18 cellular contexts compared by ENCODE assay signal in the genomic region with DNA sequence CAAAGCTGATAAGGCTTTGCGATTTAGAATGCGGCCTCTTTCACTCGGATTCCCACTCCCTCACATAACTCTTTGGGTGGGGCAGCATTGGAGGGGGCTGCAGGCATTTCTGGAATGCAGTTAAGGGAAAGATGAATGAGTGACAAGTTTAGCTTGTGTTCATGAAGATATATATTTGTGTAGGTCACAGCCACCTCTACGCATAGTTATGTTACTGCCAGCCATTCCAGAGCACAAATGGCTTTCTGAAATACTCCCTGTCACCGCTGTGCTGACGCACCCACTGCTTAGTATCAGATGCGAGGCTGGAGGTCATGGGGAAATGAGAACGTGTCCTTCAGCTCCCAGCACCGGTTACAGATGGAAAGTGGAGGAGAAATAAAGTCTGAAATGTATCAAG. TPM values are rescaled to one million over a fixed set of nuclear protein-coding genes. Genes with fewer than 3 reads are reported as not detected.
DNase-seq lines count a peak whose midpoint lies in the region; ATAC-seq, FAIRE-seq and TF ChIP-seq lines count a peak whose summit lies in the region.
"Had no signal": no experiment of that assay in that cellular context is flagged by ENCODE, and none has a peak within 500 bp of the region (broad histone marks: within the 10 kb centered on the region; RNA-seq: fewer than 3 reads in every experiment).

No MANE protein-coding gene starts in this region.

- DNase-seq in HepG2 (ENCODE audit: low spot score) (peak; percentile 50), right lobe of liver (no peak), left ventricle myocardium superior (no peak), neural crest cell (ENCODE audit: low read depth, low spot score) (no peak), type B pancreatic cell (ENCODE audit: extremely low spot score, unreplicated experiment) (no peak), endothelial cell (ENCODE audit: low spot score) (no peak), NCI-H69 (lab: John Stamatoyannopoulos, UW) (no peak)
- DNase-seq: Calu3; GM23248; NCI-H146; NCI-H2227 treated with DMSO at 0.1 percent for 48 hours; NCI-H524 treated with DMSO at 0.1 percent for 48 hours; NK-92 treated with Interleukin-12 subunit alpha and Interleukin-12 subunit beta, amount 100 ng/mL, for 24 hours; OCI-M1; RPMI8226 had no signal

- H3K4me1 ChIP-seq in HepG2 (ENCODE audit: insufficient read depth, low read length) (peaks cover 82% of the 10 kb centered on the region), right lobe of liver (peaks cover 0 to 22% (median 0%) of the 10 kb centered on the region in 4 donors)
- H3K4me1 ChIP-seq: A549 had no signal

- H3K4me3 ChIP-seq in HepG2 (replicated peaks in 1 of 3; ENCODE audit: insufficient read depth in 1 of 3, low read depth in 2 of 3, low read length in 3 of 3), result no peak overlapping the region
- H3K4me3 ChIP-seq in right lobe of liver, result no peak overlapping the region
- H3K4me3 ChIP-seq: A549, GM12878, GM23248 had no signal

- in situ Hi-C loops in HepG2 (cut with HindIII; ENCODE audit: extremely low pct_ligation_motif_present, low pct_unique_long_range_greater_than_20kb), result no loop called here

- H3K9me3 Mint-ChIP-seq in neural crest cell, result no peaks in the 10 kb centered on the region
- peaks cover 6% of the 10 kb centered on the region for H3K9me3 Mint-ChIP-seq in type B pancreatic cell
- no peaks in the 10 kb centered on the region for H3K9me3 Mint-ChIP-seq in endothelial cell (ENCODE audit: unreplicated experiment)

- H3K27ac ChIP-seq in HepG2 (ENCODE audit: extremely low read length, insufficient read depth, low read length) (no peak overlapping the region), right lobe of liver (no peak overlapping the region)
- H3K27ac ChIP-seq: A549, GM23248 had no signal

- H3K4me3 Mint-ChIP-seq in neural crest cell (no peak overlapping the region), type B pancreatic cell (peak overlapping the region; percentile 79), endothelial cell (ENCODE audit: unreplicated experiment) (no peak overlapping the region)

- TF ChIP-seq POLR2A in HepG2 (IDR thresholded peaks at IDR 0.05; ENCODE audit: insufficient read depth in 1 of 2, low read depth in 2 of 2, low read length in 2 of 2) (no peak), right lobe of liver (IDR thresholded peaks at IDR 0.05) (no peak)

- intact Hi-C loops in HepG2 (cut with micrococcal nuclease; ENCODE audit: unreplicated experiment), result no loop called here
- intact Hi-C loops in right lobe of liver (cut with DNase I), result no loop called here
- intact Hi-C loops in left ventricle myocardium superior (cut with micrococcal nuclease), result no loop called here

- TF ChIP-seq RAD21 in HepG2 (CRISPR knock-in tag; IDR thresholded peaks at IDR 0.05), result no peak

- H3K27ac Mint-ChIP-seq in neural crest cell (ENCODE audit: unreplicated experiment) (peak overlapping the region; percentile 76), type B pancreatic cell (peak overlapping the region; percentile 94), endothelial cell (ENCODE audit: unreplicated experiment) (no peak overlapping the region)

- ATAC-seq in HepG2 (peak; percentile 68), right lobe of liver (no peak), left ventricle myocardium superior (peak; percentile 75), GM21717 (IDR thresholded peaks at IDR 0.05; ENCODE audit: unreplicated experiment) (no peak)
- ATAC-seq: A549, GM12878 had no signal

- CTCF ChIA-PET in HepG2 (lab: Yijun Ruan, JAX; ENCODE audit: low intra/inter-chr PET ratio, low total read pairs), result no interaction called here

- BruUV-seq in HepG2 (replicated peaks; lab: Mats Ljungman, UMichigan), result no TSS peak

- POLR2A ChIA-PET in HepG2 (lab: Yijun Ruan, JAX), result interaction anchor here (1.6 kb wide), 1 partner anchor 54 kb away, joined by 3 read pairs; a partner anchor contains a TSS

- FAIRE-seq in HepG2 (lab: Jason Lieb, UNC), result no peak
- FAIRE-seq: A549, GM12878 had no signal

- peak overlapping the region; percentile 39 for H3K4me2 ChIP-seq in HepG2 (ENCODE audit: low read depth, low read length)
- H3K4me2 ChIP-seq: A549 had no signal

- no peak for TF ChIP-seq CTCF in HepG2 (CRISPR knock-in tag; IDR thresholded peaks at IDR 0.05)
- no peak for TF ChIP-seq CTCF in right lobe of liver (IDR thresholded peaks at IDR 0.05)
- no peak for TF ChIP-seq CTCF in neural crest cell (conservative IDR thresholded peaks at IDR 0.05)
- TF ChIP-seq CTCF in type B pancreatic cell (conservative IDR thresholded peaks at IDR 0.05), result no peak
- no peak for TF ChIP-seq CTCF in endothelial cell (IDR thresholded peaks at IDR 0.05; ENCODE audit: unreplicated experiment)

- H3K9me3 ChIP-seq in HepG2 (ENCODE audit: low read length), result no peaks in the 10 kb centered on the region
- H3K9me3 ChIP-seq in right lobe of liver, result no peaks in the 10 kb centered on the region
- H3K9me3 ChIP-seq: A549 had no signal

- no peaks in the 10 kb centered on the region for H4K20me1 ChIP-seq in HepG2 (ENCODE audit: insufficient read depth, low read length)

- 9% methylated on average over 9 of the region's 9 CpGs for WGBS in HepG2 (ENCODE audit: low lambda C conversion rate)
- 63% methylated on average over 9 of the region's 9 CpGs for WGBS in right lobe of liver (ENCODE audit: insufficient coverage, low coverage, low lambda C conversion rate, missing lambda C conversion rate)

- H3K36me3 ChIP-seq in HepG2 (replicated peaks in 1 of 2; ENCODE audit: control insufficient read depth in 1 of 2, insufficient read depth in 2 of 2, low read length in 2 of 2) (no peaks in the 10 kb centered on the region), right lobe of liver (no peaks in the 10 kb centered on the region)

- H3K4me1 Mint-ChIP-seq in neural crest cell, result no peaks in the 10 kb centered on the region
- peaks cover 17% of the 10 kb centered on the region for H3K4me1 Mint-ChIP-seq in type B pancreatic cell (ENCODE audit: unreplicated experiment)
- H3K4me1 Mint-ChIP-seq in endothelial cell (ENCODE audit: unreplicated experiment), result no peaks in the 10 kb centered on the region

- H3K9ac ChIP-seq in HepG2 (ENCODE audit: insufficient read depth, low read depth, low read length), result no peak overlapping the region
- H3K9ac ChIP-seq: GM23248 had no signal

- H3K79me2 ChIP-seq in HepG2 (ENCODE audit: insufficient read depth, low read length), result no peaks in the 10 kb centered on the region

- no peak overlapping the region for H2AFZ ChIP-seq in HepG2 (ENCODE audit: low read length)
- H2AFZ ChIP-seq: GM23248 had no signal

- H3K36me3 Mint-ChIP-seq in neural crest cell (ENCODE audit: low read depth) (no peaks in the 10 kb centered on the region), type B pancreatic cell (no peaks in the 10 kb centered on the region), endothelial cell (ENCODE audit: low read depth, unreplicated experiment) (no peaks in the 10 kb centered on the region)

- H3K27me3 Mint-ChIP-seq in neural crest cell (ENCODE audit: low read depth), result no peaks in the 10 kb centered on the region
- no peaks in the 10 kb centered on the region for H3K27me3 Mint-ChIP-seq in type B pancreatic cell
- no peaks in the 10 kb centered on the region for H3K27me3 Mint-ChIP-seq in endothelial cell (ENCODE audit: unreplicated experiment)

- no peak for TF ChIP-seq EP300 in HepG2 (IDR thresholded peaks at IDR 0.05; ENCODE audit: low read depth in 2 of 2, low read length in 2 of 2)
- TF ChIP-seq EP300 in HepG2 (CRISPR knock-in tag; IDR thresholded peaks at IDR 0.05; ENCODE audit: borderline replicate concordance), result no peak

- no peaks in the 10 kb centered on the region for H3K27me3 ChIP-seq in HepG2 (ENCODE audit: control insufficient read depth in 1 of 2, insufficient read depth in 2 of 2, low read length in 2 of 2)
- H3K27me3 ChIP-seq in right lobe of liver, result no peaks in the 10 kb centered on the region

TF ChIP-seq in HepG2, 621 proteins besides CTCF, POLR2A, EP300 and RAD21 (continues in another document):
- no peak for TF ChIP-seq ZNF737 (CRISPR knock-in tag; IDR thresholded peaks at IDR 0.05; ENCODE audit: borderline replicate concordance)
- TF ChIP-seq PHF20 (CRISPR knock-in tag; IDR thresholded peaks at IDR 0.05), result no peak
- TF ChIP-seq ZNF382 (CRISPR knock-in tag; IDR thresholded peaks at IDR 0.05; ENCODE audit: borderline replicate concordance), result no peak

RNA-seq across cellular contexts. Expression of a gene that starts 54.1 kb away (rescaled TPM):
- 210 and 280 TPM in 2 replicates for total RNA-seq in HepG2 (2016; rRNA removed; fragmentation: Illumina TruSeq; extraction: Trizol)
- 60.3 and 83.4 TPM in 2 replicates for total RNA-seq in HepG2 (2016; cell fraction: cytosol; rRNA removed; fragmentation: Illumina TruSeq; extraction: Trizol; ENCODE audit: low read depth)
- total RNA-seq in HepG2 (2016; cell fraction: insoluble cytoplasmic fraction; rRNA removed; fragmentation: Illumina TruSeq; extraction: Trizol), result 183 and 291 TPM in 2 replicates
- total RNA-seq in HepG2 (2016; cell fraction: membrane; rRNA removed; fragmentation: Illumina TruSeq; extraction: Trizol), result 133 and 176 TPM in 2 replicates
- total RNA-seq in HepG2 (2016; cell fraction: nucleus; rRNA removed; fragmentation: Illumina TruSeq; extraction: Trizol), result 383 and 432 TPM in 2 replicates
- 627 and 705 TPM in 2 replicates for polyA plus RNA-seq in HepG2 (2011; rRNA removed)
- 735 and 774 TPM in 2 replicates for polyA plus RNA-seq in HepG2 (2011; cell fraction: cytosol; rRNA removed)
- 313 and 327 TPM in 2 replicates for polyA plus RNA-seq in HepG2 (2011; cell fraction: nucleus; rRNA removed)
- 467 and 657 TPM in 2 replicates for polyA plus RNA-seq in HepG2 (2012)
- 69.6 and 84.9 TPM in 2 replicates for polyA plus RNA-seq in HepG2 (2016; cell fraction: cytosol; fragmentation: Illumina TruSeq; extraction: Trizol; ENCODE audit: low read depth)
- 219 and 228 TPM in 2 replicates for polyA plus RNA-seq in HepG2 (2016; cell fraction: insoluble cytoplasmic fraction; fragmentation: Illumina TruSeq; extraction: Trizol; ENCODE audit: low read depth)
- 106 and 149 TPM in 2 replicates for polyA plus RNA-seq in HepG2 (2016; cell fraction: membrane; fragmentation: Illumina TruSeq; extraction: Trizol; ENCODE audit: low read depth)
- polyA plus RNA-seq in HepG2 (2016; cell fraction: nucleus; fragmentation: Illumina TruSeq; extraction: Trizol; ENCODE audit: insufficient read depth, low read depth), result 515 and 526 TPM in 2 replicates
- 367 and 928 TPM in 2 replicates for polyA minus RNA-seq in HepG2 (2011; rRNA and poly(A)+ RNA removed; ENCODE audit: low replicate concordance)
- polyA minus RNA-seq in HepG2 (2011; cell fraction: cytosol; rRNA and poly(A)+ RNA removed), result 438 and 487 TPM in 2 replicates
- polyA minus RNA-seq in HepG2 (2011; cell fraction: nucleus; rRNA and poly(A)+ RNA removed), result 356 and 442 TPM in 2 replicates
- total RNA-seq in right lobe of liver, result 100 to 1,000 TPM in 5 of 6 experiments, 10 to 100 TPM in 1; 83.6 to 153 (median 121) TPM
- total RNA-seq in left ventricle myocardium superior, result 269 TPM
- total RNA-seq in neural crest cell, result 175 and 176 TPM in 2 replicates
- total RNA-seq in type B pancreatic cell (ENCODE audit: low replicate concordance), result 374 and 695 TPM in 2 replicates
- total RNA-seq in endothelial cell (ENCODE audit: unreplicated experiment), result 156 TPM

Comparison
In these comparisons a context has a peak if more than half of its experiments do, and no peak if none do; other contexts are left out.
1. ATAC-seq: peak in HepG2 (single experiment) and left ventricle myocardium superior (single experiment); none in right lobe of liver (0 of 4) and GM21717 (single experiment).